8 cellular contexts compared by ENCODE assay signal in genomic region chr6:17281100-17281496, GRCh38. TPM values are rescaled to one million over a fixed set of nuclear protein-coding genes. Genes with fewer than 3 reads are reported as not detected.
DNase-seq lines count a peak whose midpoint lies in the region; ATAC-seq and TF ChIP-seq lines count a peak whose summit lies in the region.

Gene RBM24, plus strand, starts transcription at chr6:17281361. Its CDS starts 221 bp downstream, at chr6:17281582.

- H3K4me3 Mint-ChIP-seq in activated T-helper 17 cell treated with anti-CD3 and anti-CD28 coated beads, Interleukin-2, amount 50 U/mL, for 72 hours: peak within 1 kb of the TSS; percentile 72
- H3K4me3 Mint-ChIP-seq in nephron progenitor cell: peak within 1 kb of the TSS; percentile 90
- peak within 1 kb of the TSS; percentile 93 for H3K4me3 Mint-ChIP-seq in type B pancreatic cell

- TF ChIP-seq CTCF in nephron progenitor cell (IDR thresholded peaks at IDR 0.05): no peak
- peak; percentile 45 for TF ChIP-seq CTCF in type B pancreatic cell (conservative IDR thresholded peaks at IDR 0.05)

- peak; percentile 4 for DNase-seq in DMS53 treated with DMSO at 0.1 percent for 48 hours (lab: John Stamatoyannopoulos, UW; ENCODE audit: unreplicated experiment)
- DNase-seq in NCI-H1930 (lab: John Stamatoyannopoulos, UW): peak; percentile 25 to 45
- peak; percentile 29 for DNase-seq in foreskin melanocyte
- peak; percentile 77 for DNase-seq in nephron progenitor cell
- peak; percentile 73 for DNase-seq in type B pancreatic cell (ENCODE audit: extremely low spot score, unreplicated experiment)

- ATAC-seq in activated T-helper 17 cell treated with anti-CD3 and anti-CD28 coated beads, Interleukin-2, amount 50 U/mL, for 72 hours (replicated peaks): no peak
- no peak for ATAC-seq in GM21717 (IDR thresholded peaks at IDR 0.05; ENCODE audit: unreplicated experiment)
- ATAC-seq in HG03108 (IDR thresholded peaks at IDR 0.05; ENCODE audit: unreplicated experiment): no peak

- H3K9me3 Mint-ChIP-seq in activated T-helper 17 cell treated with anti-CD3 and anti-CD28 coated beads, Interleukin-2, amount 50 U/mL, for 72 hours: no peaks in the 10 kb centered on the region
- H3K9me3 Mint-ChIP-seq in nephron progenitor cell (no peaks in the 10 kb centered on the region), type B pancreatic cell (no peaks in the 10 kb centered on the region)

- H3K27ac Mint-ChIP-seq in activated T-helper 17 cell treated with anti-CD3 and anti-CD28 coated beads, Interleukin-2, amount 50 U/mL, for 72 hours: no peak within 1 kb of the TSS
- H3K27ac Mint-ChIP-seq in nephron progenitor cell (no peak within 1 kb of the TSS), type B pancreatic cell (peak within 1 kb of the TSS; percentile 68)

- peaks cover 69% of the 10 kb centered on the region for H3K27me3 Mint-ChIP-seq in activated T-helper 17 cell treated with anti-CD3 and anti-CD28 coated beads, Interleukin-2, amount 50 U/mL, for 72 hours
- H3K27me3 Mint-ChIP-seq in nephron progenitor cell (ENCODE audit: low read depth, poor library complexity): peaks cover 61% of the 10 kb centered on the region
- H3K27me3 Mint-ChIP-seq in type B pancreatic cell: peaks cover 88% of the 10 kb centered on the region

- H3K4me1 Mint-ChIP-seq in activated T-helper 17 cell treated with anti-CD3 and anti-CD28 coated beads, Interleukin-2, amount 50 U/mL, for 72 hours: no peaks in the 10 kb centered on the region
- H3K4me1 Mint-ChIP-seq in nephron progenitor cell: peaks cover 19% of the 10 kb centered on the region
- H3K4me1 Mint-ChIP-seq in type B pancreatic cell (ENCODE audit: unreplicated experiment): peaks cover 9% of the 10 kb centered on the region

- no peaks in the 10 kb centered on the region for H3K36me3 Mint-ChIP-seq in activated T-helper 17 cell treated with anti-CD3 and anti-CD28 coated beads, Interleukin-2, amount 50 U/mL, for 72 hours (ENCODE audit: low read depth)
- no peaks in the 10 kb centered on the region for H3K36me3 Mint-ChIP-seq in nephron progenitor cell (ENCODE audit: low read depth)
- peaks cover 3% of the 10 kb centered on the region for H3K36me3 Mint-ChIP-seq in type B pancreatic cell

RNA-seq across cellular contexts. Expression of gene RBM24, which starts in this region (rescaled TPM):
- not detected for total RNA-seq in activated T-helper 17 cell treated with anti-CD3 and anti-CD28 coated beads, Interleukin-2, amount 50 U/mL, for 72 hours
- 0.88 and 4.2 TPM in 2 replicates for total RNA-seq in type B pancreatic cell (ENCODE audit: low replicate concordance)

Comparison
In these comparisons a context has a peak if more than half of its experiments do, and no peak if none do; other contexts are left out.
1. DNase-seq: peak in every context shown above with its lines; median percentile 77 in nephron progenitor cell; 73 in type B pancreatic cell; 35 in NCI-H1930; 29 in foreskin melanocyte; 4 in DMS53 treated with DMSO at 0.1 percent for 48 hours.